ENCODE assay signal across 1 cellular context in genomic region chr11:32071811-32072210, GRCh38.
A peak's percentile ranks its signal among the peaks of the same experiment; 100 is the strongest.
TF ChIP-seq lines count a peak whose summit lies in the region.

No MANE protein-coding gene starts in this region.

TF ChIP-seq in H1, 55 proteins besides CTCF, POLR2A, EP300 and RAD21:
- TF ChIP-seq ASH2L (IDR thresholded peaks at IDR 0.05; ENCODE audit: low read length) (no peak), RFX5 (IDR thresholded peaks at IDR 0.05; ENCODE audit: borderline replicate concordance, low read depth, low read length) (no peak), RBBP5 (IDR thresholded peaks at IDR 0.05; ENCODE audit: borderline replicate concordance, low read depth, low read length) (no peak), POLR2AphosphoS5 (IDR thresholded peaks at IDR 0.05; ENCODE audit: low read depth, low read length) (no peak), YY1 (IDR thresholded peaks at IDR 0.05; ENCODE audit: low read depth, low read length) (peak; percentile 20; the same call in 1 of the 2 replicates), TAF7 (optimal IDR thresholded peaks at IDR 0.05; ENCODE audit: borderline replicate concordance, low read depth, low read length) (no peak)
